In the genomic region with DNA sequence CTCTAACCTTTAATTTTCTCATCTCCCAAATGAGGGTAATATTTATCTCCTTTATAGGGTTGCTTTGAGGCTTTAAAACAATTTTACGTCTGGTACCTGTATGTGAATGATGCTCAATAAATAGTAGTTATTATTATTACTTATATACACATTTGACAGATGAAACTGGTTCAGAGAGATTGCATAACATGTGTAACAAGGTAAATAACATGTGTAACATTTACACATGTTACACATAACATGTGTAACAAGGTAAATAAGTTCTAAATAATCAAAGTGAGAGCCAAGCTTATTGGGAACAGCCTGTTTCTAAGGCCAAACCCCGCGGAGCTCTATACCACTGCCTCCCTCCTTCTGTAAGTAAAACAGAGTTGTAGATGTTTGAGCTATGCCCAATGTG, we compare ENCODE assay signal across 35 cellular contexts.
DNase-seq lines count a peak whose midpoint lies in the region; ATAC-seq, FAIRE-seq and TF ChIP-seq lines count a peak whose summit lies in the region.
"Had no signal": no experiment of that assay in that cellular context is flagged by ENCODE, and none has a peak within 500 bp of the region (broad histone marks: within the 10 kb centered on the region; RNA-seq: fewer than 3 reads in every experiment).

No MANE protein-coding gene starts in this region.

- TF ChIP-seq POLR2A in HepG2 (IDR thresholded peaks at IDR 0.05; ENCODE audit: insufficient read depth in 1 of 2, low read depth in 2 of 2, low read length in 2 of 2), result no peak
- no peak for TF ChIP-seq POLR2A in right lobe of liver (IDR thresholded peaks at IDR 0.05)
- TF ChIP-seq POLR2A in lower leg skin (IDR thresholded peaks at IDR 0.05), result no peak

- H3K79me2 ChIP-seq in HepG2 (ENCODE audit: insufficient read depth, low read length), result no peaks in the 10 kb centered on the region

- H3K9me3 Mint-ChIP-seq in dendritic cell treated with granulocyte-macrophage colony-stimulating factor and Interleukin-4, amounts not matched to agents 40 ng/mL and 50 ng/mL, for 4 days, result no peaks in the 10 kb centered on the region
- no peaks in the 10 kb centered on the region for H3K9me3 Mint-ChIP-seq in neural crest cell
- no peaks in the 10 kb centered on the region for H3K9me3 Mint-ChIP-seq in stimulated activated naive B cell treated with anti-CD40 and anti-IgM and Interleukin-4, amounts not matched to agents 10 μg/mL and 1 μg/mL and 100 μg/mL, for 72 hours
- H3K9me3 Mint-ChIP-seq: CD4-positive, alpha-beta T cell; CD8-positive, alpha-beta memory T cell; CD8-positive, alpha-beta T cell had no signal

- H3K27ac ChIP-seq in HepG2 (ENCODE audit: extremely low read length, insufficient read depth, low read length) (no peak overlapping the region), right lobe of liver (no peak overlapping the region)
- H3K27ac ChIP-seq: 22Rv1; A549; BLaER1; BLaER1 treated with 17β-estradiol and CSF1 and Interleukin-3, amounts not matched to agents 10 nM and 100 nM; C4-2B had no signal

- BruUV-seq in HepG2 (replicated peaks; lab: Mats Ljungman, UMichigan), result no TSS peak

- H3K9me3 ChIP-seq in HepG2 (ENCODE audit: low read length) (no peaks in the 10 kb centered on the region), right lobe of liver (no peaks in the 10 kb centered on the region)
- H3K9me3 ChIP-seq: A549; BE2C; BLaER1; BLaER1 treated with 17β-estradiol and CSF1 and Interleukin-3, amounts not matched to agents 10 nM and 100 nM; Caco-2 had no signal

- peaks cover 40% of the 10 kb centered on the region for H3K4me1 Mint-ChIP-seq in dendritic cell treated with granulocyte-macrophage colony-stimulating factor and Interleukin-4, amounts not matched to agents 40 ng/mL and 50 ng/mL, for 4 days (ENCODE audit: low read depth)
- H3K4me1 Mint-ChIP-seq in neural crest cell, result peaks cover 35% of the 10 kb centered on the region
- H3K4me1 Mint-ChIP-seq in stimulated activated naive B cell treated with anti-CD40 and anti-IgM and Interleukin-4, amounts not matched to agents 10 μg/mL and 1 μg/mL and 100 μg/mL, for 72 hours, result no peaks in the 10 kb centered on the region
- H3K4me1 Mint-ChIP-seq: B cell; CD4-positive, alpha-beta memory T cell; CD4-positive, CD25-positive, alpha-beta regulatory T cell; CD8-positive, alpha-beta memory T cell had no signal

- intact Hi-C loops in HepG2 (cut with micrococcal nuclease; ENCODE audit: unreplicated experiment) (no loop called here), right lobe of liver (cut with DNase I) (no loop called here), lower leg skin (cut with DNase I; ENCODE audit: low total_unique reads) (no loop called here)
- intact Hi-C loops in dendritic cell treated with granulocyte-macrophage colony-stimulating factor and Interleukin-4, amounts not matched to agents 40 ng/mL and 50 ng/mL, for 4 days (cut with micrococcal nuclease), result loop anchor here (5.0 kb wide), 1 partner anchor 33 kb away; no protein-coding TSS in a partner anchor

- H3K4me3 Mint-ChIP-seq in dendritic cell treated with granulocyte-macrophage colony-stimulating factor and Interleukin-4, amounts not matched to agents 40 ng/mL and 50 ng/mL, for 4 days, result no peak overlapping the region
- no peak overlapping the region for H3K4me3 Mint-ChIP-seq in neural crest cell
- H3K4me3 Mint-ChIP-seq in stimulated activated naive B cell treated with anti-CD40 and anti-IgM and Interleukin-4, amounts not matched to agents 10 μg/mL and 1 μg/mL and 100 μg/mL, for 72 hours, result no peak overlapping the region
- H3K4me3 Mint-ChIP-seq: B cell; CD14-positive monocyte; CD4-positive, alpha-beta memory T cell; CD4-positive, alpha-beta T cell; CD4-positive, CD25-positive, alpha-beta regulatory T cell; CD8-positive, alpha-beta memory T cell; CD8-positive, alpha-beta T cell had no signal

- no peak for FAIRE-seq in HepG2 (lab: Jason Lieb, UNC)
- FAIRE-seq: A204.1, A549, D721Med had no signal

- no peaks in the 10 kb centered on the region for H3K36me3 Mint-ChIP-seq in dendritic cell treated with granulocyte-macrophage colony-stimulating factor and Interleukin-4, amounts not matched to agents 40 ng/mL and 50 ng/mL, for 4 days (ENCODE audit: low read depth)
- no peaks in the 10 kb centered on the region for H3K36me3 Mint-ChIP-seq in neural crest cell (ENCODE audit: low read depth)
- no peaks in the 10 kb centered on the region for H3K36me3 Mint-ChIP-seq in stimulated activated naive B cell treated with anti-CD40 and anti-IgM and Interleukin-4, amounts not matched to agents 10 μg/mL and 1 μg/mL and 100 μg/mL, for 72 hours
- H3K36me3 Mint-ChIP-seq: CD14-positive monocyte; CD4-positive, alpha-beta memory T cell; CD4-positive, CD25-positive, alpha-beta regulatory T cell; CD8-positive, alpha-beta T cell had no signal

- H3K27ac Mint-ChIP-seq in dendritic cell treated with granulocyte-macrophage colony-stimulating factor and Interleukin-4, amounts not matched to agents 40 ng/mL and 50 ng/mL, for 4 days, result peak overlapping the region; percentile 41
- H3K27ac Mint-ChIP-seq in neural crest cell (ENCODE audit: unreplicated experiment), result peak overlapping the region; percentile 48
- no peak overlapping the region for H3K27ac Mint-ChIP-seq in stimulated activated naive B cell treated with anti-CD40 and anti-IgM and Interleukin-4, amounts not matched to agents 10 μg/mL and 1 μg/mL and 100 μg/mL, for 72 hours
- H3K27ac Mint-ChIP-seq: B cell; CD4-positive, alpha-beta memory T cell; CD4-positive, alpha-beta T cell; CD4-positive, CD25-positive, alpha-beta regulatory T cell; CD8-positive, alpha-beta memory T cell; CD8-positive, alpha-beta T cell had no signal

- no peak overlapping the region for H3K4me2 ChIP-seq in HepG2 (ENCODE audit: low read depth, low read length)
- H3K4me2 ChIP-seq: A549, BLaER1 had no signal

- TF ChIP-seq EP300 in HepG2 (IDR thresholded peaks at IDR 0.05; ENCODE audit: low read depth in 2 of 2, low read length in 2 of 2), result no peak
- no peak for TF ChIP-seq EP300 in HepG2 (CRISPR knock-in tag; IDR thresholded peaks at IDR 0.05; ENCODE audit: borderline replicate concordance)

- H3K4me3 ChIP-seq in HepG2 (replicated peaks in 1 of 3; ENCODE audit: insufficient read depth in 1 of 3, low read depth in 2 of 3, low read length in 3 of 3) (no peak overlapping the region), right lobe of liver (no peak overlapping the region), lower leg skin (ENCODE audit: low read depth, poor library complexity, severe bottlenecking) (no peak overlapping the region)
- H3K4me3 ChIP-seq: A549; BLaER1; BLaER1 treated with 17β-estradiol and CSF1 and Interleukin-3, amounts not matched to agents 10 nM and 100 nM had no signal

- TF ChIP-seq CTCF in HepG2 (CRISPR knock-in tag; IDR thresholded peaks at IDR 0.05) (no peak), right lobe of liver (IDR thresholded peaks at IDR 0.05) (no peak), neural crest cell (conservative IDR thresholded peaks at IDR 0.05) (no peak), lower leg skin (IDR thresholded peaks at IDR 0.05) (no peak)

- H3K27me3 ChIP-seq in HepG2 (ENCODE audit: control insufficient read depth in 1 of 2, insufficient read depth in 2 of 2, low read length in 2 of 2) (no peaks in the 10 kb centered on the region; a peak in 1 of 5 replicates), right lobe of liver (no peaks in the 10 kb centered on the region)
- H3K27me3 ChIP-seq: BE2C; BLaER1; BLaER1 treated with 17β-estradiol and CSF1 and Interleukin-3, amounts not matched to agents 10 nM and 100 nM had no signal

- H3K36me3 ChIP-seq in HepG2 (replicated peaks in 1 of 2; ENCODE audit: control insufficient read depth in 1 of 2, insufficient read depth in 2 of 2, low read length in 2 of 2), result no peaks in the 10 kb centered on the region
- no peaks in the 10 kb centered on the region for H3K36me3 ChIP-seq in right lobe of liver
- H3K36me3 ChIP-seq: BE2C; BLaER1 treated with 17β-estradiol and CSF1 and Interleukin-3, amounts not matched to agents 10 nM and 100 nM had no signal

- TF ChIP-seq RAD21 in HepG2 (CRISPR knock-in tag; IDR thresholded peaks at IDR 0.05), result no peak

- 66% methylated on average over 3 of the region's 3 CpGs for WGBS in HepG2 (ENCODE audit: low lambda C conversion rate)
- WGBS in right lobe of liver (ENCODE audit: insufficient coverage, low coverage, low lambda C conversion rate, missing lambda C conversion rate), result 89% methylated on average over 3 of the region's 3 CpGs
- WGBS in lower leg skin, 2 donors, result 68 to 79% methylated on average over 3 of the region's 3 CpGs

- no peak overlapping the region for H3K9ac ChIP-seq in HepG2 (ENCODE audit: insufficient read depth, low read depth, low read length)
- H3K9ac ChIP-seq: BLaER1; BLaER1 treated with 17β-estradiol and CSF1 and Interleukin-3, amounts not matched to agents 10 nM and 100 nM had no signal

- POLR2A ChIA-PET in HepG2 (lab: Yijun Ruan, JAX), result no interaction called here

- H3K4me1 ChIP-seq in HepG2 (ENCODE audit: insufficient read depth, low read length) (peaks cover 32% of the 10 kb centered on the region), right lobe of liver (peaks cover 0 to 21% (median 4%) of the 10 kb centered on the region in 4 donors)
- H3K4me1 ChIP-seq: A549, BE2C, BLaER1, Caco-2 had no signal

- no peak for DNase-seq in HepG2 (ENCODE audit: low spot score)
- DNase-seq in right lobe of liver, result no peak
- DNase-seq in neural crest cell (ENCODE audit: low read depth, low spot score), result no peak
- no peak for DNase-seq in stimulated activated naive B cell treated with anti-CD40 and anti-IgM and Interleukin-4, amounts not matched to agents 10 μg/mL and 1 μg/mL and 100 μg/mL, for 72 hours
- no peak for DNase-seq in lower leg skin (ENCODE audit: low spot score in 2 of 2)
- DNase-seq: 8988T; ACHN; AML-193; BE2C; C1 segment of cervical spinal cord; Caco-2; Calu3; CD4-positive, alpha-beta memory T cell; CD4-positive, alpha-beta T cell; CD4-positive, CD25-positive, alpha-beta regulatory T cell; CD8-positive, alpha-beta memory T cell; CD8-positive, alpha-beta T cell; COR-L47; DMS 273 treated with DMSO at 0.1 percent for 48 hours; DMS153; DMS53; DMS79; DMS79 treated with DMSO at 0.1 percent for 48 hours; DND-41; EL had no signal

- no peak for ATAC-seq in HepG2
- ATAC-seq in right lobe of liver, result no peak
- no peak for ATAC-seq in stimulated activated naive B cell treated with anti-CD40 and anti-IgM and Interleukin-4, amounts not matched to agents 10 μg/mL and 1 μg/mL and 100 μg/mL, for 72 hours (replicated peaks)
- ATAC-seq: A549; CD8-positive, alpha-beta T cell had no signal

- H4K20me1 ChIP-seq in HepG2 (ENCODE audit: insufficient read depth, low read length), result no peaks in the 10 kb centered on the region
- H4K20me1 ChIP-seq: BLaER1; BLaER1 treated with 17β-estradiol and CSF1 and Interleukin-3, amounts not matched to agents 10 nM and 100 nM had no signal

- CTCF ChIA-PET in HepG2 (lab: Yijun Ruan, JAX; ENCODE audit: low intra/inter-chr PET ratio, low total read pairs), result no interaction called here

- H2AFZ ChIP-seq in HepG2 (ENCODE audit: low read length), result no peak overlapping the region

- in situ Hi-C loops in HepG2 (cut with HindIII; ENCODE audit: extremely low pct_ligation_motif_present, low pct_unique_long_range_greater_than_20kb), result no loop called here

- H3K27me3 Mint-ChIP-seq in dendritic cell treated with granulocyte-macrophage colony-stimulating factor and Interleukin-4, amounts not matched to agents 40 ng/mL and 50 ng/mL, for 4 days, result no peaks in the 10 kb centered on the region
- no peaks in the 10 kb centered on the region for H3K27me3 Mint-ChIP-seq in neural crest cell (ENCODE audit: low read depth)
- no peaks in the 10 kb centered on the region for H3K27me3 Mint-ChIP-seq in stimulated activated naive B cell treated with anti-CD40 and anti-IgM and Interleukin-4, amounts not matched to agents 10 μg/mL and 1 μg/mL and 100 μg/mL, for 72 hours
- H3K27me3 Mint-ChIP-seq: CD4-positive, alpha-beta T cell had no signal
